Comparison of ENCODE assay signal across 15 cellular contexts in the genomic region with DNA sequence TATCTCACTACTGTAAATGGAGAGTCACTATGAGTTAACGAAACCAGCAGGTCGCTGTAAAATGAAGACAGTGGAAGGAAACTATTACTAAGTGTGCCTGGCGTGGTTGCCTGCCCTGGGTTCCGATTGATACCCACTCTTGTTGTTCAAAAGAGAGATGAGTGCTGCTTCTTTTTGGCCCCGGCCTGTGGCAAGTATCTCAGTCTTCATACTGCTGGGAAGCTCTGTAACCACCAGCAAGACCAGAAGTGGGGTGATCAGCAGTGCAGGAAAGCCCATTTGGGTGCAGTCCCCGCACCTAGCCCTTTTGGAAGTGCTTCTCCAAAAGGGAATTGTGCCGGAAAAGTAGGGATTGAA.
DNase-seq lines count a peak whose midpoint lies in the region; ATAC-seq and TF ChIP-seq lines count a peak whose summit lies in the region.
"Had no signal": no experiment of that assay in that cellular context is flagged by ENCODE, and none has a peak within 500 bp of the region (broad histone marks: within the 10 kb centered on the region; RNA-seq: fewer than 3 reads in every experiment).

No MANE protein-coding gene starts in this region.

- no peak for ATAC-seq in HG02571 (IDR thresholded peaks at IDR 0.05; ENCODE audit: unreplicated experiment)
- ATAC-seq: left cardiac atrium had no signal

- H3K4me1 Mint-ChIP-seq in activated naive CD4-positive, alpha-beta T cell treated with anti-CD3 and anti-CD28 coated beads for 36 hours (ENCODE audit: low read depth) = peaks cover 63% of the 10 kb centered on the region

- intact Hi-C loops in activated naive CD4-positive, alpha-beta T cell treated with anti-CD3 and anti-CD28 coated beads for 36 hours (cut with micrococcal nuclease) = loop anchor here (1.0 to 10.0 kb wide), 8 partner anchors 8 to 1336 kb away; a partner anchor contains a TSS
- intact Hi-C loops in spleen (cut with DNase I; ENCODE audit: low total_unique reads) = no loop called here

- H3K36me3 ChIP-seq in spleen = peaks cover 0 to 77% (median 17%) of the 10 kb centered on the region in 6 donors

- H3K4me1 ChIP-seq in spleen = peaks cover 7 to 44% (median 24%) of the 10 kb centered on the region in 6 donors

- no peak overlapping the region for H3K4me3 ChIP-seq in spleen
- H3K4me3 ChIP-seq: thoracic aorta had no signal

- CTCF ChIA-PET in activated naive CD4-positive, alpha-beta T cell treated with anti-CD3 and anti-CD28 coated beads for 36 hours (lab: Charles Lee) = interaction anchor here (1.1 to 3.9 kb wide), 2 partner anchors 13 to 14 kb away, joined by 6 to 34 read pairs; no protein-coding TSS in a partner anchor

- H3K9me3 ChIP-seq in spleen = no peaks in the 10 kb centered on the region
- H3K9me3 ChIP-seq: thoracic aorta had no signal

- peak; percentile 25 to 45 for DNase-seq in activated CD4-positive, alpha-beta T cell treated with anti-CD3 and anti-CD28 coated beads for 4 hours
- DNase-seq in activated CD4-positive, alpha-beta T cell treated with anti-CD3 and anti-CD28 coated beads for 1 hour = no peak
- peak; percentile 82 for DNase-seq in activated naive CD4-positive, alpha-beta T cell treated with anti-CD3 and anti-CD28 coated beads for 36 hours
- DNase-seq in spleen (no peak), UCSD-AML1 (lab: John Stamatoyannopoulos, UW; ENCODE audit: unreplicated experiment) (no peak), SIG-M5 treated with dmso at 0.1 percent for 504 hours (lab: John Stamatoyannopoulos, UW; ENCODE audit: unreplicated experiment) (no peak), dedifferentiated amniotic fluid mesenchymal stem cell (ENCODE audit: extremely low spot score) (no peak)
- DNase-seq: Calu3, KG1, left cardiac atrium, NCI-H1436 treated with DMSO at 0.1 percent for 48 hours, NCI-H526 treated with DMSO at 0.1 percent for 48 hours had no signal

- peak overlapping the region; percentile 96 for H3K27ac Mint-ChIP-seq in activated naive CD4-positive, alpha-beta T cell treated with anti-CD3 and anti-CD28 coated beads for 36 hours

- H3K27me3 Mint-ChIP-seq in activated naive CD4-positive, alpha-beta T cell treated with anti-CD3 and anti-CD28 coated beads for 36 hours (ENCODE audit: low read depth) = no peaks in the 10 kb centered on the region

- TF ChIP-seq POLR2A in spleen (IDR thresholded peaks at IDR 0.05) = no peak

- peak overlapping the region in 5 of 8 donors; percentile 41 to 77 (median 72) for H3K27ac ChIP-seq in spleen
- H3K27ac ChIP-seq: epithelial cell of prostate, thoracic aorta had no signal

- H3K9me3 Mint-ChIP-seq in activated naive CD4-positive, alpha-beta T cell treated with anti-CD3 and anti-CD28 coated beads for 36 hours = no peaks in the 10 kb centered on the region

- H3K36me3 Mint-ChIP-seq in activated naive CD4-positive, alpha-beta T cell treated with anti-CD3 and anti-CD28 coated beads for 36 hours (ENCODE audit: low read depth) = peaks cover 3% of the 10 kb centered on the region

- TF ChIP-seq CTCF in spleen (IDR thresholded peaks at IDR 0.05 in 8 of 11, conservative IDR thresholded peaks at IDR 0.05 in 3 of 11) = no peak

- H3K4me3 Mint-ChIP-seq in activated naive CD4-positive, alpha-beta T cell treated with anti-CD3 and anti-CD28 coated beads for 36 hours = peak overlapping the region; percentile 73

- WGBS in spleen, 5 donors = 85 to 98% (median 89%) methylated on average over 5 to 7 of the region's 7 CpGs

- no peaks in the 10 kb centered on the region for H3K27me3 ChIP-seq in spleen (replicated peaks in 1 of 7)

Comparison
In these comparisons a context has a peak if more than half of its experiments do, and no peak if none do; other contexts are left out.
1. DNase-seq: peak in activated CD4-positive, alpha-beta T cell treated with anti-CD3 and anti-CD28 coated beads for 4 hours (2 of 2) and activated naive CD4-positive, alpha-beta T cell treated with anti-CD3 and anti-CD28 coated beads for 36 hours (single experiment); none in activated CD4-positive, alpha-beta T cell treated with anti-CD3 and anti-CD28 coated beads for 1 hour (single experiment), spleen (single experiment), UCSD-AML1 (single experiment), SIG-M5 treated with dmso at 0.1 percent for 504 hours (single experiment) and dedifferentiated amniotic fluid mesenchymal stem cell (single experiment).